In genomic region chr12:2877047-2877958, GRCh38 we compare ENCODE assay signal across 1 cellular context.
TF ChIP-seq lines count a peak whose summit lies in the region.

FOXM1 (minus strand) TSS chr12:2877174; CDS start chr12:2874478, 2,696 bp downstream.
RHNO1 (plus strand) TSS chr12:2877223; CDS start chr12:2885367, 8,144 bp downstream.

TF ChIP-seq in K562, 482 proteins besides CTCF, POLR2A, EP300 and RAD21 (continued from another document and continues in another):
- TF ChIP-seq E2F5 (CRISPR knock-in tag; IDR thresholded peaks at IDR 0.05) (0 out of 2 replicates have a peak, but pooled peaks have one; percentile 16), HNRNPL (IDR thresholded peaks at IDR 0.05; ENCODE audit: low read depth, low read length) (no peak), POLR3A (IDR thresholded peaks at IDR 0.05; ENCODE audit: borderline replicate concordance, extremely low read depth, insufficient read depth, insufficient read length) (no peak), ZKSCAN1 (IDR thresholded peaks at IDR 0.05; ENCODE audit: low read depth, low read length) (no peak), FOXA1 (IDR thresholded peaks at IDR 0.05; ENCODE audit: borderline replicate concordance) (no peak), MNT (conservative IDR thresholded peaks at IDR 0.05) (peak; percentile 73 to 82), ZBTB8A (IDR thresholded peaks at IDR 0.05; ENCODE audit: partially characterized antibody) (no peak), RFX7 (CRISPR knock-in tag; IDR thresholded peaks at IDR 0.05) (no peak), ETS2 (tag; IDR thresholded peaks at IDR 0.05; ENCODE audit: borderline replicate concordance, poor library complexity, severe bottlenecking) (no peak), ZNF584 (CRISPR knock-in tag; IDR thresholded peaks at IDR 0.05; ENCODE audit: low read depth) (no peak), SMARCA4 (IDR thresholded peaks at IDR 0.05) (no peak), PRPF4 (IDR thresholded peaks at IDR 0.05; ENCODE audit: insufficient read depth, low read depth, low read length, poor library complexity, severe bottlenecking) (no peak), SMARCB1 (IDR thresholded peaks at IDR 0.05; ENCODE audit: insufficient read length, low read depth) (no peak), ZNF24 (IDR thresholded peaks at IDR 0.05) (no peak), SMC3 (conservative IDR thresholded peaks at IDR 0.05; ENCODE audit: insufficient read depth, low read depth, low read length) (no peak), ZNF512 (tag; IDR thresholded peaks at IDR 0.05) (no peak), ZNF23 (CRISPR knock-in tag; IDR thresholded peaks at IDR 0.05) (no peak), BRCA1 (IDR thresholded peaks at IDR 0.05) (no peak), BRCA1 (CRISPR knock-in tag; IDR thresholded peaks at IDR 0.05) (no peak), FOXK1 (CRISPR knock-in tag; IDR thresholded peaks at IDR 0.05; ENCODE audit: borderline replicate concordance) (no peak), NCOA6 (IDR thresholded peaks at IDR 0.05) (no peak), TSHZ1 (CRISPR knock-in tag; IDR thresholded peaks at IDR 0.05) (no peak), POLR2AphosphoS5 (IDR thresholded peaks at IDR 0.05; ENCODE audit: control insufficient read depth, insufficient read depth, low read depth, low read length) (peak; percentile 41; the same call in 1 of the 2 replicates), CREB1 (IDR thresholded peaks at IDR 0.05) (0 out of 2 replicates have a peak, but pooled peaks have one; percentile 25), CREB1 (CRISPR knock-in tag; IDR thresholded peaks at IDR 0.05) (peak; percentile 39; the same call in 1 of the 2 replicates), ZNF75A (CRISPR knock-in tag; IDR thresholded peaks at IDR 0.05) (no peak), MTF1 (CRISPR knock-in tag; IDR thresholded peaks at IDR 0.05; ENCODE audit: borderline replicate concordance) (no peak), NEUROD1 (IDR thresholded peaks at IDR 0.05; ENCODE audit: borderline replicate concordance, low read depth, low read length, partially characterized antibody) (no peak), ZNF133 (CRISPR knock-in tag; IDR thresholded peaks at IDR 0.05) (no peak), ZBTB2 (IDR thresholded peaks at IDR 0.05) (no peak), NR4A1 (CRISPR knock-in tag; IDR thresholded peaks at IDR 0.05) (no peak), NR4A1 (tag; IDR thresholded peaks at IDR 0.05) (no peak), ZHX1 (conservative IDR thresholded peaks at IDR 0.05; ENCODE audit: low read length) (no peak), ILK (tag; IDR thresholded peaks at IDR 0.05; ENCODE audit: borderline replicate concordance, low read depth) (no peak), ZBTB9 (CRISPR knock-in tag; IDR thresholded peaks at IDR 0.05) (no peak), BMI1 (IDR thresholded peaks at IDR 0.05; ENCODE audit: low read length) (no peak), CBX3 (IDR thresholded peaks at IDR 0.05; ENCODE audit: borderline replicate concordance in 1 of 2, low read length in 2 of 2) (no peak), ELF4 (CRISPR knock-in tag; IDR thresholded peaks at IDR 0.05) (no peak), CEBPZ (IDR thresholded peaks at IDR 0.05; ENCODE audit: borderline replicate concordance, low read depth, low read length) (no peak), ZNF253 (CRISPR knock-in tag; conservative IDR thresholded peaks at IDR 0.05) (no peak), LEF1 (IDR thresholded peaks at IDR 0.05) (no peak), USF1 (CRISPR knock-in tag; IDR thresholded peaks at IDR 0.05) (peak; percentile 91), HLTF (IDR thresholded peaks at IDR 0.05) (no peak), ZNF263 (CRISPR knock-in tag; IDR thresholded peaks at IDR 0.05; ENCODE audit: borderline replicate concordance) (no peak), FOXK2 (conservative IDR thresholded peaks at IDR 0.05 in 1 of 2, IDR thresholded peaks at IDR 0.05 in 1 of 2; ENCODE audit: low read depth in 2 of 2) (no peak), NFIC (IDR thresholded peaks at IDR 0.05) (no peak), STAG1 (CRISPR knock-in tag; IDR thresholded peaks at IDR 0.05; ENCODE audit: borderline replicate concordance) (no peak), TRIM24 (IDR thresholded peaks at IDR 0.05) (no peak), NELFE (IDR thresholded peaks at IDR 0.05; ENCODE audit: insufficient read depth, insufficient read length) (no peak), JUND (IDR thresholded peaks at IDR 0.05; ENCODE audit: borderline replicate concordance, low read depth, low read length) (no peak), JUND (tag; IDR thresholded peaks at IDR 0.05; ENCODE audit: borderline replicate concordance, low read depth, low read length) (no peak), NUFIP1 (IDR thresholded peaks at IDR 0.05; ENCODE audit: partially characterized antibody) (no peak), EP400 (IDR thresholded peaks at IDR 0.05) (peak; percentile 76; the same call in 1 of the 2 replicates), ATF1 (CRISPR knock-in tag; IDR thresholded peaks at IDR 0.05) (no peak), ATF1 (tag; IDR thresholded peaks at IDR 0.05) (peak; percentile 31; the same call in 1 of the 2 replicates), SMAD2 (IDR thresholded peaks at IDR 0.05; ENCODE audit: low read depth, low read length) (no peak)
